8 cellular contexts compared by ENCODE assay signal in genomic region chr15:77993970-77994693, GRCh38.
DNase-seq lines count a peak whose midpoint lies in the region; ATAC-seq and TF ChIP-seq lines count a peak whose summit lies in the region.
"Not testable (repeated sequence)": the region's sequence is repeated elsewhere in the genome, so short reads cannot be mapped to it uniquely, and the experiment has no call there.

No MANE protein-coding gene starts in this region.

- 33 to 45% (median 34%) methylated on average over 16 to 18 of the region's 18 CpGs for WGBS in adipose tissue, 3 donors

- not testable (repeated sequence) for H2AFZ ChIP-seq in PC-9

- peak overlapping the region; percentile 31; the same call in 1 of the 2 replicates for H3K4me3 ChIP-seq in PC-9
- H3K4me3 ChIP-seq in thoracic aorta: peak overlapping the region; percentile 52

- H3K27ac ChIP-seq in PC-9 (peak overlapping the region; percentile 72), adipose tissue (ENCODE audit: low read depth, low read length) (peak overlapping the region; percentile 90), thoracic aorta (peak overlapping the region; percentile 88 to 98)

- H3K4me1 ChIP-seq in PC-9 (replicated peaks; ENCODE audit: insufficient read depth): peaks cover 20% of the 10 kb centered on the region
- peaks cover 33 to 60% of the 10 kb centered on the region in 2 donors for H3K4me1 ChIP-seq in thoracic aorta (ENCODE audit: control insufficient read depth in 1 of 2, low read depth in 2 of 2)

- H3K27ac Mint-ChIP-seq in naive B cell: peak overlapping the region in 3 of 6 donors; percentile 42 to 73 (median 65)

- POLR2A ChIA-PET in PC-9 (lab: Charles Lee; ENCODE audit: unreplicated experiment): interaction anchor here (0.6 kb wide), 1 partner anchor 12 kb away, joined by 3 read pairs; no protein-coding TSS in a partner anchor

- H3K9me2 ChIP-seq in PC-9 (ENCODE audit: insufficient read depth): not testable (repeated sequence)

- peaks cover 12% of the 10 kb centered on the region for H3F3A ChIP-seq in PC-9 (ENCODE audit: insufficient read depth, low read depth)

- CTCF ChIA-PET in PC-9 (lab: Charles Lee): not testable (repeated sequence)

- intact Hi-C loops in PC-9 (cut with micrococcal nuclease; ENCODE audit: unreplicated experiment): not testable (repeated sequence)

- not testable (repeated sequence) for H3K27me3 ChIP-seq in PC-9 (ENCODE audit: insufficient read depth, low read depth); thoracic aorta (replicated peaks; ENCODE audit: insufficient read depth)

- peak; percentile 83 for ATAC-seq in GM21423 (IDR thresholded peaks at IDR 0.05; ENCODE audit: unreplicated experiment)
- ATAC-seq in HG03354 (IDR thresholded peaks at IDR 0.05; ENCODE audit: poor library complexity, severe bottlenecking, unreplicated experiment): peak; percentile 68
- peak; percentile 84 to 88 for ATAC-seq in naive B cell (ENCODE audit: low read depth in 2 of 2)
- peak; percentile 66 for ATAC-seq in thoracic aorta (ENCODE audit: insufficient number of reproducible peaks, low FRiP score, low read depth)

- not testable (repeated sequence) for BruUV-seq in PC-9 (replicated peaks; lab: Mats Ljungman, UMichigan)

- H3K4me2 ChIP-seq in PC-9: peak overlapping the region; percentile 76

- TF ChIP-seq CTCF in PC-9 (conservative IDR thresholded peaks at IDR 0.05); thoracic aorta (IDR thresholded peaks at IDR 0.05): not testable (repeated sequence)

- H3K27me3 Mint-ChIP-seq in naive B cell: not testable (repeated sequence)

- not testable (repeated sequence) for H3K36me3 Mint-ChIP-seq in naive B cell

- not testable (repeated sequence) for H3K9me3 Mint-ChIP-seq in naive B cell

- H3K4me3 Mint-ChIP-seq in naive B cell: peak overlapping the region in 3 of 8 donors; percentile 33 to 62 (median 37)

- H3K36me3 ChIP-seq in PC-9 (ENCODE audit: low read depth): not testable (repeated sequence)
- H3K36me3 ChIP-seq in thoracic aorta: peaks cover 10% of the 10 kb centered on the region

- not testable (repeated sequence) for H3K9me3 ChIP-seq in PC-9 (ENCODE audit: insufficient read depth, low read depth); thoracic aorta

- peak; percentile 98 for DNase-seq in EL
- peak; percentile 92 to 95 for DNase-seq in PC-9
- peak; percentile 89 for DNase-seq in foreskin melanocyte
- DNase-seq in naive B cell: peak; percentile 40
- peak; percentile 89 for DNase-seq in thoracic aorta (ENCODE audit: low spot score)

- not testable (repeated sequence) for H4K20me1 ChIP-seq in PC-9 (ENCODE audit: insufficient read depth)

- not testable (repeated sequence) for H3K79me2 ChIP-seq in PC-9 (ENCODE audit: low read depth)

- peaks cover 27 to 41% (median 37%) of the 10 kb centered on the region in 3 donors for H3K4me1 Mint-ChIP-seq in naive B cell

Comparison
In these comparisons a context has a peak if more than half of its experiments do, and no peak if none do; other contexts are left out.
1. Peak in every context shown above with its lines: DNase-seq, ATAC-seq, H3K4me3 ChIP-seq and H3K27ac ChIP-seq.
2. DNase-seq: peak in every context shown above with its lines; median percentile 98 in EL; 94 in PC-9; 89 in foreskin melanocyte; 89 in thoracic aorta; 40 in naive B cell.